ENCODE assay signal across 26 cellular contexts in the genomic region with DNA sequence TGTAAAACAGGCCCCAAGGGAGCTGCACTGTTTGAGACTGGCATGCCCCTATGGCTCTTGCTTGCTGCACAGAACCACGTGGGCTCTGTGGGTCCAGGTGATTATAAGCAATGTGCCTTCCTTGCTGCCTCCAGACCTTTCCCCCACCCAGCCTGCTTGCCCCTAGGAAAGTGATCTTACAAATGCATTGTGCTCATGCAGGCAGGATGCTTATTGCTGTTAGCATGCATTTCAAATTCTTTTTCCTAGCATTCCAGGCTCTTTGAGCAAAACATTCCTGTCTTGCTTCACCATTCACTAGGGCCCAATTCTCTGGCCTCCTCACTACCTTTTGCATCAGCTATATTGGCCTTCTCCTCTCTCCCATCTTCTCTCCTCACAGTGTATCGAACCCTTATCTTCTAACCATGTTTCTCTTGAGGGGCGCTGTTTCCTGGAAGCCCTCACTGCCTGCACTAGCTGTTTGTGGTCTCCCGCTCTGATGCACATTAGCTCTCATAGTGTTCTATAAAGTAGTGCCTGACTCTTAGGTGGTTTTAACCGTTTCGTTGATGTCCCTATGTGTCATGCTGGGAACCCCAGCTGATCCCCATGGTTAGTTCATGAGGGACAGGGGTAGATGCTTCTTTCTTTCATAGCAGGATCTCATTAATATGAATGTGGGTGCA.
DNase-seq lines count a peak whose midpoint lies in the region; ATAC-seq and TF ChIP-seq lines count a peak whose summit lies in the region.
"Had no signal": no experiment of that assay in that cellular context is flagged by ENCODE, and none has a peak within 500 bp of the region (broad histone marks: within the 10 kb centered on the region; RNA-seq: fewer than 3 reads in every experiment).

No MANE protein-coding gene starts in this region.

- peak; percentile 86 for ATAC-seq in CD8-positive, alpha-beta T cell
- ATAC-seq in natural killer cell treated with Interleukin-12 subunit alpha and Interleukin-12 subunit beta and Interleukin-15 and Interleukin-18, amount 100 ng/mL, for 72 hours = peak; percentile 84 to 90
- ATAC-seq: HepG2, sciatic nerve had no signal

- CTCF ChIA-PET in CD8-positive, alpha-beta T cell (lab: Charles Lee) = interaction anchor here (1.4 kb wide), 1 partner anchor 13 kb away, joined by 4 read pairs; no protein-coding TSS in a partner anchor

- no peak overlapping the region for H3K27ac ChIP-seq in CD8-positive, alpha-beta T cell (ENCODE audit: low read depth, low read length)
- H3K27ac ChIP-seq: coronary artery, hepatocyte, parathyroid adenoma, suprapubic skin, WERI-Rb-1 had no signal

- peaks cover 17% of the 10 kb centered on the region for H3K36me3 Mint-ChIP-seq in CD8-positive, alpha-beta T cell
- peaks cover 5% of the 10 kb centered on the region for H3K36me3 Mint-ChIP-seq in activated T-helper 2 cell treated with anti-CD3 and anti-CD28 coated beads, Interferon-gamma antibody, Interleukin-2, Interleukin-4, amounts not matched to agents 10 μg/mL and 5 μg/mL and 100 μg/mL, durations not matched to agents 14 hours and 24 hours and 36 hours (ENCODE audit: low read depth)
- H3K36me3 Mint-ChIP-seq in natural killer cell treated with Interleukin-12 subunit alpha and Interleukin-12 subunit beta and Interleukin-15 and Interleukin-18, amount 100 ng/mL, for 72 hours = peaks cover 4% of the 10 kb centered on the region
- peaks cover 9% of the 10 kb centered on the region for H3K36me3 Mint-ChIP-seq in glutamatergic neuron (ENCODE audit: unreplicated experiment)

- H3K27me3 ChIP-seq in CD8-positive, alpha-beta T cell (ENCODE audit: insufficient read depth, low read length) = no peaks in the 10 kb centered on the region
- H3K27me3 ChIP-seq: hepatocyte, suprapubic skin had no signal

- H3K4me3 ChIP-seq in CD8-positive, alpha-beta T cell (ENCODE audit: low read depth, low read length) = no peak overlapping the region
- H3K4me3 ChIP-seq in Jurkat, Clone E6-1 (ENCODE audit: low read length) = peak overlapping the region; percentile 24
- H3K4me3 ChIP-seq: coronary artery, hepatocyte, suprapubic skin had no signal

- H3K27ac Mint-ChIP-seq in CD8-positive, alpha-beta T cell = no peak overlapping the region
- peak overlapping the region; percentile 76 for H3K27ac Mint-ChIP-seq in activated T-helper 2 cell treated with anti-CD3 and anti-CD28 coated beads, Interferon-gamma antibody, Interleukin-2, Interleukin-4, amounts not matched to agents 10 μg/mL and 5 μg/mL and 100 μg/mL, durations not matched to agents 14 hours and 24 hours and 36 hours
- H3K27ac Mint-ChIP-seq in natural killer cell treated with Interleukin-12 subunit alpha and Interleukin-12 subunit beta and Interleukin-15 and Interleukin-18, amount 100 ng/mL, for 72 hours = peak overlapping the region; percentile 74 to 75
- H3K27ac Mint-ChIP-seq in glutamatergic neuron (ENCODE audit: unreplicated experiment) = no peak overlapping the region
- H3K27ac Mint-ChIP-seq: activated CD4-positive, alpha-beta memory T cell treated with anti-CD3 and anti-CD28 coated beads for 36 hours; activated naive CD4-positive, alpha-beta T cell treated with anti-CD3 and anti-CD28 coated beads for 36 hours; brain; T-cell had no signal

- intact Hi-C loops in CD8-positive, alpha-beta T cell (cut with DNase I, micrococcal nuclease) = no loop called here
- intact Hi-C loops in activated T-helper 2 cell treated with anti-CD3 and anti-CD28 coated beads, Interferon-gamma antibody, Interleukin-2, Interleukin-4, amounts not matched to agents 10 μg/mL and 5 μg/mL and 100 μg/mL, durations not matched to agents 14 hours and 24 hours and 36 hours (cut with micrococcal nuclease) = loop anchor here (2.0 kb wide), 1 partner anchor 47 kb away; no protein-coding TSS in a partner anchor

- no peak overlapping the region for H3K4me3 Mint-ChIP-seq in CD8-positive, alpha-beta T cell
- peak overlapping the region; percentile 43 for H3K4me3 Mint-ChIP-seq in activated T-helper 2 cell treated with anti-CD3 and anti-CD28 coated beads, Interferon-gamma antibody, Interleukin-2, Interleukin-4, amounts not matched to agents 10 μg/mL and 5 μg/mL and 100 μg/mL, durations not matched to agents 14 hours and 24 hours and 36 hours (ENCODE audit: low read depth)
- peak overlapping the region; percentile 63 for H3K4me3 Mint-ChIP-seq in natural killer cell treated with Interleukin-12 subunit alpha and Interleukin-12 subunit beta and Interleukin-15 and Interleukin-18, amount 100 ng/mL, for 72 hours
- no peak overlapping the region for H3K4me3 Mint-ChIP-seq in glutamatergic neuron (ENCODE audit: unreplicated experiment)
- H3K4me3 Mint-ChIP-seq: activated CD4-positive, alpha-beta memory T cell treated with anti-CD3 and anti-CD28 coated beads for 36 hours; activated naive CD4-positive, alpha-beta T cell treated with anti-CD3 and anti-CD28 coated beads for 36 hours; brain; CD4-positive, alpha-beta memory T cell; T-cell had no signal

- no peaks in the 10 kb centered on the region for H3K9me3 Mint-ChIP-seq in CD8-positive, alpha-beta T cell
- no peaks in the 10 kb centered on the region for H3K9me3 Mint-ChIP-seq in activated T-helper 2 cell treated with anti-CD3 and anti-CD28 coated beads, Interferon-gamma antibody, Interleukin-2, Interleukin-4, amounts not matched to agents 10 μg/mL and 5 μg/mL and 100 μg/mL, durations not matched to agents 14 hours and 24 hours and 36 hours
- H3K9me3 Mint-ChIP-seq in natural killer cell treated with Interleukin-12 subunit alpha and Interleukin-12 subunit beta and Interleukin-15 and Interleukin-18, amount 100 ng/mL, for 72 hours = no peaks in the 10 kb centered on the region
- peaks cover 2% of the 10 kb centered on the region for H3K9me3 Mint-ChIP-seq in glutamatergic neuron (ENCODE audit: unreplicated experiment)
- H3K9me3 Mint-ChIP-seq: activated CD4-positive, alpha-beta memory T cell treated with anti-CD3 and anti-CD28 coated beads for 36 hours; activated naive CD4-positive, alpha-beta T cell treated with anti-CD3 and anti-CD28 coated beads for 36 hours; brain; CD4-positive, alpha-beta memory T cell; T-cell had no signal

- H3K9me3 ChIP-seq in CD8-positive, alpha-beta T cell (ENCODE audit: low read length) = no peaks in the 10 kb centered on the region
- H3K9me3 ChIP-seq: suprapubic skin had no signal

- no peaks in the 10 kb centered on the region for H3K4me1 ChIP-seq in CD8-positive, alpha-beta T cell (ENCODE audit: insufficient read depth, low read length)
- H3K4me1 ChIP-seq: suprapubic skin had no signal

- no peaks in the 10 kb centered on the region for H3K27me3 Mint-ChIP-seq in CD8-positive, alpha-beta T cell (ENCODE audit: low read depth)
- H3K27me3 Mint-ChIP-seq in activated T-helper 2 cell treated with anti-CD3 and anti-CD28 coated beads, Interferon-gamma antibody, Interleukin-2, Interleukin-4, amounts not matched to agents 10 μg/mL and 5 μg/mL and 100 μg/mL, durations not matched to agents 14 hours and 24 hours and 36 hours (ENCODE audit: low read depth) = no peaks in the 10 kb centered on the region
- H3K27me3 Mint-ChIP-seq in natural killer cell treated with Interleukin-12 subunit alpha and Interleukin-12 subunit beta and Interleukin-15 and Interleukin-18, amount 100 ng/mL, for 72 hours = no peaks in the 10 kb centered on the region
- peaks cover 8% of the 10 kb centered on the region for H3K27me3 Mint-ChIP-seq in glutamatergic neuron (ENCODE audit: unreplicated experiment)
- H3K27me3 Mint-ChIP-seq: activated CD4-positive, alpha-beta memory T cell treated with anti-CD3 and anti-CD28 coated beads for 36 hours; brain; CD4-positive, alpha-beta memory T cell; T-cell had no signal

- H3K36me3 ChIP-seq in CD8-positive, alpha-beta T cell (ENCODE audit: insufficient read depth, low read length) = no peaks in the 10 kb centered on the region
- H3K36me3 ChIP-seq: suprapubic skin, WERI-Rb-1 had no signal

- peaks cover 6% of the 10 kb centered on the region for H3K4me1 Mint-ChIP-seq in CD8-positive, alpha-beta T cell (ENCODE audit: low read depth)
- peaks cover 38% of the 10 kb centered on the region for H3K4me1 Mint-ChIP-seq in activated T-helper 2 cell treated with anti-CD3 and anti-CD28 coated beads, Interferon-gamma antibody, Interleukin-2, Interleukin-4, amounts not matched to agents 10 μg/mL and 5 μg/mL and 100 μg/mL, durations not matched to agents 14 hours and 24 hours and 36 hours (ENCODE audit: low read depth)
- H3K4me1 Mint-ChIP-seq in natural killer cell treated with Interleukin-12 subunit alpha and Interleukin-12 subunit beta and Interleukin-15 and Interleukin-18, amount 100 ng/mL, for 72 hours (ENCODE audit: low read depth in 2 of 2) = peaks cover 28 to 34% of the 10 kb centered on the region in 2 donors
- no peaks in the 10 kb centered on the region for H3K4me1 Mint-ChIP-seq in glutamatergic neuron (ENCODE audit: low read depth, unreplicated experiment)

- POLR2A ChIA-PET in CD8-positive, alpha-beta T cell (lab: Charles Lee) = no interaction called here

- TF ChIP-seq CTCF in CD8-positive, alpha-beta T cell (IDR thresholded peaks at IDR 0.05) = no peak
- no peak for TF ChIP-seq CTCF in glutamatergic neuron (IDR thresholded peaks at IDR 0.05; ENCODE audit: partially characterized antibody, unreplicated experiment)

- DNase-seq in CD8-positive, alpha-beta T cell = peak in 1 of 7 experiments; percentile 57
- DNase-seq in Jurkat, Clone E6-1 (ENCODE audit: low read depth, low spot score) = peak; percentile 86
- DNase-seq in activated T-helper 2 cell treated with anti-CD3 and anti-CD28 coated beads, Interferon-gamma antibody, Interleukin-2, Interleukin-4, amounts not matched to agents 10 μg/mL and 5 μg/mL and 100 μg/mL, durations not matched to agents 14 hours and 24 hours and 36 hours (ENCODE audit: low spot score) = no peak
- peak; percentile 77 for DNase-seq in natural killer cell treated with Interleukin-12 subunit alpha and Interleukin-12 subunit beta and Interleukin-15 and Interleukin-18, amount 100 ng/mL, for 72 hours (ENCODE audit: low spot score)
- DNase-seq in glutamatergic neuron = no peak
- no peak for DNase-seq in GDM1 (lab: John Stamatoyannopoulos, UW)
- no peak for DNase-seq in T1000 (lab: John Stamatoyannopoulos, UW)
- DNase-seq in activated gamma-delta T cell treated with Interleukin-2 at 50 U/mL for 16 hours = no peak
- DNase-seq: activated CD4-positive, alpha-beta memory T cell treated with anti-CD3 and anti-CD28 coated beads for 36 hours; activated naive CD4-positive, alpha-beta T cell treated with anti-CD3 and anti-CD28 coated beads for 36 hours; CD4-positive, alpha-beta memory T cell; mammary epithelial cell; MM.1S; NCI-H146; NCI-H2171; NCI-H526 treated with DMSO at 0.1 percent for 48 hours; SHP77 treated with DMSO at 0.1 percent for 48 hours; WERI-Rb-1 had no signal

Comparison
In these comparisons a context has a peak if more than half of its experiments do, and no peak if none do; other contexts are left out.
1. DNase-seq: peak in Jurkat, Clone E6-1 (single experiment) and natural killer cell treated with Interleukin-12 subunit alpha and Interleukin-12 subunit beta and Interleukin-15 and Interleukin-18, amount 100 ng/mL, for 72 hours (single experiment); none in activated T-helper 2 cell treated with anti-CD3 and anti-CD28 coated beads, Interferon-gamma antibody, Interleukin-2, Interleukin-4, amounts not matched to agents 10 μg/mL and 5 μg/mL and 100 μg/mL, durations not matched to agents 14 hours and 24 hours and 36 hours (single experiment), glutamatergic neuron (single experiment), GDM1 (single experiment), T1000 (single experiment) and activated gamma-delta T cell treated with Interleukin-2 at 50 U/mL for 16 hours (single experiment).
2. H3K27ac Mint-ChIP-seq: peak in activated T-helper 2 cell treated with anti-CD3 and anti-CD28 coated beads, Interferon-gamma antibody, Interleukin-2, Interleukin-4, amounts not matched to agents 10 μg/mL and 5 μg/mL and 100 μg/mL, durations not matched to agents 14 hours and 24 hours and 36 hours (single experiment) and natural killer cell treated with Interleukin-12 subunit alpha and Interleukin-12 subunit beta and Interleukin-15 and Interleukin-18, amount 100 ng/mL, for 72 hours (2 of 2); none in CD8-positive, alpha-beta T cell (single experiment) and glutamatergic neuron (single experiment).
3. H3K4me3 Mint-ChIP-seq: peak in activated T-helper 2 cell treated with anti-CD3 and anti-CD28 coated beads, Interferon-gamma antibody, Interleukin-2, Interleukin-4, amounts not matched to agents 10 μg/mL and 5 μg/mL and 100 μg/mL, durations not matched to agents 14 hours and 24 hours and 36 hours (single experiment) and natural killer cell treated with Interleukin-12 subunit alpha and Interleukin-12 subunit beta and Interleukin-15 and Interleukin-18, amount 100 ng/mL, for 72 hours (single experiment); none in CD8-positive, alpha-beta T cell (single experiment) and glutamatergic neuron (single experiment).